In the genomic region with DNA sequence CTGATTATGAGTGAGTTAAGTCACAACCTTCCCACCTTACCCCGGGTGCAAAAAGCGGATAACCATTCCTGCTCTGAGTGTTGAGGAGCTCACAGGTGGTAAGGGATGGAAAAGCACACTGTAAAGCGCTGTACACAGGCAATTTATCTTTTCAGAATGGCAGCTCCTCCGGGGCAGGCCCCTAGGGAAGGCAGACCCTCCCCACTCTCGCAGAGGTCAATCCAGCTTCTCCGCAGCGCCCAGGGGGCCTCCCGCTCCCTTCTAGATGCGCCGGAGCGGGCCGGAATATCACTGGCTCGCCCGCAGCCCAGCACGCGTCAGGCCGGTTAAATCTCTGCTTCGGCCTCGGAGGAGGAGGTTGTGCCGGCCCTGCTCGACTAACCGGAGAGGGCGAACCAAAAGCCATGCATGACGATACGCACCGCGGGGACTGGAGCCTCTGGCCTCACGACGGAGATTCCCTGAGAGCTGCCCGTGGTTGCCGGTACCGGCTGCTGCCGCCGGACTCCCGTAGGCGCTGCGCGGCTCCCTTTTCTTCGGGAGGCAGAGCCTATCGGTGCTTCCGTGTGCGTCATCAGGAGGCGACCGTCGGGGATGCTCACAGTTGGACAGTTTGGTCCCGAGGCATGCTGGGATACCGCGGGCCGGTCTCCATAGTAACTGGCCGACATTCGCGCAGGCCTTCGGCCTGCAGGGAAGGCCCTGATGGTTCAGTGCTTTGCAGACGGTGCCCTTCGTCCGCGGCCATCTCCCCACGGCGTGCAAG, we compare ENCODE assay signal across 1 cellular context.
TF ChIP-seq lines count a peak whose summit lies in the region.

A gene with protein sequence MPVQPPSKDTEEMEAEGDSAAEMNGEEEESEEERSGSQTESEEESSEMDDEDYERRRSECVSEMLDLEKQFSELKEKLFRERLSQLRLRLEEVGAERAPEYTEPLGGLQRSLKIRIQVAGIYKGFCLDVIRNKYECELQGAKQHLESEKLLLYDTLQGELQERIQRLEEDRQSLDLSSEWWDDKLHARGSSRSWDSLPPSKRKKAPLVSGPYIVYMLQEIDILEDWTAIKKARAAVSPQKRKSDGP (minus strand): TSS at position 555 of the 766 bp plus-strand sequence. CDS start 2,870 bp downstream, outside the sequence.

TF ChIP-seq in SK-N-SH, 30 proteins besides CTCF, POLR2A, EP300 and RAD21 (continued from another document):
- TF ChIP-seq, protein P1, sequence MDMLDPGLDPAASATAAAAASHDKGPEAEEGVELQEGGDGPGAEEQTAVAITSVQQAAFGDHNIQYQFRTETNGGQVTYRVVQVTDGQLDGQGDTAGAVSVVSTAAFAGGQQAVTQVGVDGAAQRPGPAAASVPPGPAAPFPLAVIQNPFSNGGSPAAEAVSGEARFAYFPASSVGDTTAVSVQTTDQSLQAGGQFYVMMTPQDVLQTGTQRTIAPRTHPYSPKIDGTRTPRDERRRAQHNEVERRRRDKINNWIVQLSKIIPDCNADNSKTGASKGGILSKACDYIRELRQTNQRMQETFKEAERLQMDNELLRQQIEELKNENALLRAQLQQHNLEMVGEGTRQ (IDR thresholded peaks at IDR 0.05; ENCODE audit: borderline replicate concordance, low read depth, low read length), result no peak
- TF ChIP-seq TEAD4 (IDR thresholded peaks at IDR 0.05; ENCODE audit: borderline replicate concordance, insufficient read depth) (0 out of 2 replicates have a peak, but pooled peaks have one; percentile 9), SMC3 (IDR thresholded peaks at IDR 0.05; ENCODE audit: low read depth, low read length) (no peak), GABPA (IDR thresholded peaks at IDR 0.05; ENCODE audit: low read depth) (peak; percentile 61), TAF1 (IDR thresholded peaks at IDR 0.05; ENCODE audit: borderline replicate concordance, low read depth, low read length) (peak; percentile 71)
